8 cellular contexts compared by ENCODE assay signal in genomic region chr17:39730095-39730921, GRCh38. TPM values are rescaled to one million over a fixed set of nuclear protein-coding genes. Genes with fewer than 3 reads are reported as not detected.
DNase-seq lines count a peak whose midpoint lies in the region; ATAC-seq and TF ChIP-seq lines count a peak whose summit lies in the region.

A gene with protein sequence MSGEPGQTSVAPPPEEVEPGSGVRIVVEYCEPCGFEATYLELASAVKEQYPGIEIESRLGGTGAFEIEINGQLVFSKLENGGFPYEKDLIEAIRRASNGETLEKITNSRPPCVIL (minus strand): TSS chr17:39730532. CDS start chr17:39730495, 37 bp downstream.

- H3K4me1 ChIP-seq in transverse colon: peaks cover 8 to 13% (median 10%) of the 10 kb centered on the region in 4 donors

- TF ChIP-seq CTCF in transverse colon (IDR thresholded peaks at IDR 0.05): peak; percentile 86 to 97 (median 93)

- in situ Hi-C loops in transverse colon (cut with MboI; ENCODE audit: low pct_ligation_motif_present in 1 of 4, low pct_unique_long_range_greater_than_20kb in 1 of 4, low sequenced_read_pairs in 3 of 4): loop anchor here in 1 of 4 donors (25.0 kb wide), 1 partner anchor 93 kb away; the partner anchor contains the start of genes PPP1R1B and STARD3

- TF ChIP-seq EP300 in transverse colon (IDR thresholded peaks at IDR 0.05; ENCODE audit: low read depth): peak; percentile 57

- 0 to 1% methylated on average over 1 to 45 of the region's 65 CpGs for WGBS in transverse colon (ENCODE audit: low coverage in 1 of 2), 2 donors

- H3K27me3 ChIP-seq in transverse colon: no peaks in the 10 kb centered on the region

- peak; percentile 81 for TF ChIP-seq POLR2A in GM10847 (IDR thresholded peaks at IDR 0.05; ENCODE audit: extremely low read depth, insufficient read length)
- peak; percentile 91 for TF ChIP-seq POLR2A in transverse colon (IDR thresholded peaks at IDR 0.05)

- intact Hi-C loops in Right ventricle myocardium superior (cut with DNase I): no loop called here
- intact Hi-C loops in transverse colon (cut with DNase I; ENCODE audit: low total_unique reads): no loop called here

- peak within 1 kb of the TSS; percentile 86 to 95 (median 91) for H3K27ac ChIP-seq in transverse colon

- ATAC-seq in HG02588 (IDR thresholded peaks at IDR 0.05; ENCODE audit: unreplicated experiment) (peak; percentile 84), Right ventricle myocardium superior (ENCODE audit: poor library complexity) (peak; percentile 99)

- H3K9me3 ChIP-seq in transverse colon: no peaks in the 10 kb centered on the region

- H3K4me3 ChIP-seq in transverse colon: peak within 1 kb of the TSS; percentile 69 to 90 (median 82)

- DNase-seq in NCI-H1092 treated with DMSO at 0.1 percent for 48 hours (lab: John Stamatoyannopoulos, UW): peak; percentile 81
- peak; percentile 69 to 71 for DNase-seq in SW 1271 (lab: John Stamatoyannopoulos, UW)
- peak; percentile 89 for DNase-seq in activated naive CD8-positive, alpha-beta T cell treated with anti-CD3 and anti-CD28 coated beads, Interleukin-2, amount 50 U/mL, for 16 hours (ENCODE audit: low read depth, low spot score)
- peak; percentile 95 for DNase-seq in Right ventricle myocardium superior
- peak; percentile 74 for DNase-seq in pons (ENCODE audit: low spot score)
- DNase-seq in transverse colon: peak; percentile 95

- peaks cover 0 to 17% (median 0%) of the 10 kb centered on the region in 4 donors for H3K36me3 ChIP-seq in transverse colon

RNA-seq across cellular contexts. Expression of the gene that starts here (rescaled TPM):
- total RNA-seq in Right ventricle myocardium superior: 50.4 TPM
- 100 to 1,000 TPM in 3 of 4 donors, 10 to 100 TPM in 1; 99.3 to 215 (median 109) TPM for total RNA-seq in transverse colon

Comparison
In these comparisons a context has a peak if more than half of its experiments do, and no peak if none do; other contexts are left out.
1. Peak in every context shown above with its lines: DNase-seq, ATAC-seq, H3K4me3 ChIP-seq and H3K27ac ChIP-seq.